ENCODE assay signal across 1 cellular context in genomic region chr14:20455355-20456300, GRCh38.
A peak's percentile ranks its signal among the peaks of the same experiment; 100 is the strongest.
TF ChIP-seq lines count a peak whose summit lies in the region.

No MANE protein-coding gene starts in this region.

TF ChIP-seq in GM12878, 131 proteins besides CTCF, POLR2A, EP300 and RAD21 (continued from another document):
- TF ChIP-seq HSF1 (IDR thresholded peaks at IDR 0.05; ENCODE audit: low read depth, low read length) (no peak), NFIC (IDR thresholded peaks at IDR 0.05; ENCODE audit: low read depth, low read length) (no peak), POLR2AphosphoS5 (IDR thresholded peaks at IDR 0.05; ENCODE audit: low read length) (peak; percentile 54), FOS (IDR thresholded peaks at IDR 0.05; ENCODE audit: borderline replicate concordance, extremely low read depth, insufficient read length) (no peak), ATF2 (IDR thresholded peaks at IDR 0.05; ENCODE audit: low read length) (0 out of 2 replicates have a peak, but pooled peaks have one; percentile 9), CREB1 (IDR thresholded peaks at IDR 0.05; ENCODE audit: low read depth) (peak; percentile 54; the same call in 1 of the 2 replicates), ZNF24 (IDR thresholded peaks at IDR 0.05) (no peak), CHD2 (IDR thresholded peaks at IDR 0.05; ENCODE audit: borderline replicate concordance, low read depth, low read length) (peak; percentile 69), RUNX3 (IDR thresholded peaks at IDR 0.05; ENCODE audit: low read length) (peak; percentile 33; the same call in 1 of the 2 replicates), FOXM1 (IDR thresholded peaks at IDR 0.05; ENCODE audit: low read depth, low read length) (peak; percentile 8; the same call in 1 of the 2 replicates), IRF5 (IDR thresholded peaks at IDR 0.05; ENCODE audit: borderline replicate concordance) (no peak), E2F8 (IDR thresholded peaks at IDR 0.05; ENCODE audit: low read depth, partially characterized antibody) (no peak), EGR1 (IDR thresholded peaks at IDR 0.05; ENCODE audit: borderline replicate concordance in 1 of 2, low read depth in 2 of 2, low read length in 2 of 2) (no peak), KDM1A (IDR thresholded peaks at IDR 0.05; ENCODE audit: borderline replicate concordance) (no peak), SMAD1 (IDR thresholded peaks at IDR 0.05; ENCODE audit: low read depth, partially characterized antibody) (peak; percentile 63), EED (IDR thresholded peaks at IDR 0.05; ENCODE audit: low read depth) (no peak), ZBTB4 (CRISPR knock-in tag; IDR thresholded peaks at IDR 0.05) (no peak), RB1 (IDR thresholded peaks at IDR 0.05; ENCODE audit: borderline replicate concordance) (no peak), SIX5 (IDR thresholded peaks at IDR 0.05; ENCODE audit: low read depth, low read length, severe bottlenecking) (no peak), MAX (IDR thresholded peaks at IDR 0.05; ENCODE audit: low read depth, low read length) (no peak), IRF3 (IDR thresholded peaks at IDR 0.05) (no peak)
TF ChIP-seq in GM12878: peak in this region for 14.
